ENCODE assay signal across 27 cellular contexts in the genomic region with DNA sequence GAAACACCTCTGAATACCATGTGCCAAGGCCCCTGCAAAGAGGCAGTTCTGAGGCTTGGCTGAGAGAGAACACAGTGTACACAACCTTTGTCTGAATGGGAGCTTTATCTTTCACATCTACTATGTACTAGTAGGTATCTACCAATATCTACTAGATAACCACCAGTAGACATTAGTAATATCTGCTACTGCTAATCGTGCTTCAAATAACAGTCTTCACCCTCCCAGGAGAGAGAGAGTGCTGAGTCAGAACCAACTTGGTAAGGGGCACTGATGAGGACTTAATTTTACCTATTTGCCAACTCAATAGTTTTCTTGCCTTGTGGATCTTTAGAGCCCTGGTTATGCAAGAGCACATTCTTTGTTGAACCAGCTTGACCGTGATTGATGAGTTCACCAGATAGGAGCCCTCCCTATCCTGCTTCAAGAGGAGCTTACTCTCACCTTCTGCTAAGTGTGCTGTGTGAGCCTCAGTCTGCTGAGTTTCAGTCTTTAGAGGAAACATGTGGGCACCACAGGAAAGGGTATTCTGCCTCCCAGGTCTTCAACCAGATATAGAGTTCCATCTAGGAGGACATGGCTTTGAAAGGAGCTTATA.
"Had no signal": no experiment of that assay in that cellular context is flagged by ENCODE, and none has a peak within 500 bp of the region (broad histone marks: within the 10 kb centered on the region; RNA-seq: fewer than 3 reads in every experiment).

No MANE protein-coding gene starts in this region.

- H3K4me3 ChIP-seq: body of pancreas, esophagus squamous epithelium, heart right ventricle, left lung, lung, skin epidermis, uterus had no signal

- H3K27ac ChIP-seq: body of pancreas, epithelial cell of prostate, esophagus squamous epithelium, heart right ventricle, left lung, skin epidermis, uterus had no signal

- H3K36me3 ChIP-seq: esophagus squamous epithelium, heart right ventricle, left lung, uterus had no signal

- H3K4me1 ChIP-seq: body of pancreas, esophagus squamous epithelium, left lung, uterus had no signal

- DNase-seq: activated B cell treated with CpG ODN at 0.5 μM for 24 hours; activated CD8-positive, alpha-beta memory T cell treated with anti-CD3 and anti-CD28 coated beads, Interleukin-2, amount 10 ng/mL, durations not matched to agents 7 days and 5 days; activated CD8-positive, alpha-beta T cell treated with anti-CD3 and anti-CD28 coated beads, Interleukin-2, amount 10 ng/mL, durations not matched to agents 7 days and 5 days; activated naive CD4-positive, alpha-beta T cell; activated T-cell treated with anti-CD3 and anti-CD28 coated beads for 4 hours; activated T-cell treated with anti-CD3 and anti-CD28 coated beads, Interleukin-2, amount 50 U/mL, for 72 hours; anterior cingulate cortex; body of pancreas; dermis blood vessel endothelial cell; effector CD4-positive, alpha-beta T cell; esophagus squamous epithelium; foreskin melanocyte; heart right ventricle; left lung; mesendoderm; retina; stimulated activated CD4-positive, alpha-beta T cell treated with anti-CD3 and anti-CD28 coated beads, Interleukin-12 subunit alpha, Interleukin-12 subunit beta, amount 100 ng/mL, for 4 hours; stimulated activated CD4-positive, alpha-beta T cell treated with anti-CD3 and anti-CD28 coated beads, Interleukin-4, amount 100 ng/mL, for 1 hour; stimulated activated naive CD8-positive, alpha-beta T cell treated with anti-CD3 and anti-CD28 coated beads, Interleukin-15, amount 100 ng/mL, for 72 hours; substantia nigra; uterus had no signal

- ATAC-seq: activated CD8-positive, alpha-beta memory T cell treated with anti-CD3 and anti-CD28 coated beads, Interleukin-2, amount 10 ng/mL, durations not matched to agents 7 days and 5 days; activated CD8-positive, alpha-beta T cell treated with anti-CD3 and anti-CD28 coated beads, Interleukin-2, amount 10 ng/mL, durations not matched to agents 7 days and 5 days; activated naive CD4-positive, alpha-beta T cell treated with anti-CD3 and anti-CD28 coated beads, Interleukin-2, amount 50 U/mL, for 72 hours; activated T-cell treated with anti-CD3 and anti-CD28 coated beads, Interleukin-2, amount 50 U/mL, for 72 hours; body of pancreas; heart right ventricle; left lung; natural killer cell treated with Interleukin-12 subunit alpha and Interleukin-12 subunit beta and Interleukin-15 and Interleukin-18, amount 100 ng/mL, for 72 hours; sciatic nerve; stimulated activated naive CD8-positive, alpha-beta T cell treated with anti-CD3 and anti-CD28 coated beads, Interleukin-15, amount 100 ng/mL, for 72 hours had no signal

- H3K27me3 ChIP-seq: body of pancreas, esophagus squamous epithelium, heart right ventricle, uterus had no signal
